27 cellular contexts compared by ENCODE assay signal in the genomic region with DNA sequence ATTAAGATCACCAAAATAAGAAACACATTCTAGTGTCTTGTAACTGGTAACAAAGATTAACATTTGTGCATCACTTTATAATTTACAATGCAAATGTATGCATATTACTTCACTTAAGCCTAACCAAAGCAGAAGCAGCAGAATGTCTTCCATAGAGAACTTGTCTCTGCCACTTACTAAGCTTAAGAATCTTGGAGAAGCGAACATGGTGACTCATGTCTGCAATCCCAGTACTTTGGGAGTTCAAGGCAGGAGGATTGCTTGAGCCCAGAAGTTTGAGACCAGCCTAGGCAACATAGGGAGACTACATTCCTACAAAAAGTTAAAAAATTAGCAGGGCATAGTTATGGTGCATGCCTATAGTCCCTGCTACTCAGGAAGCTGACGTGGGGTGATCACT. TPM values are rescaled to one million over a fixed set of nuclear protein-coding genes. Genes with fewer than 3 reads are reported as not detected.
A peak's percentile ranks its signal among the peaks of the same experiment; 100 is the strongest.
DNase-seq lines count a peak whose midpoint lies in the region; ATAC-seq and TF ChIP-seq lines count a peak whose summit lies in the region.
"Had no signal": no experiment of that assay in that cellular context is flagged by ENCODE, and none has a peak within 500 bp of the region (broad histone marks: within the 10 kb centered on the region; RNA-seq: fewer than 3 reads in every experiment).

No MANE protein-coding gene starts in this region.

- H3K4me1 ChIP-seq in esophagus muscularis mucosa (no peaks in the 10 kb centered on the region), body of pancreas (no peaks in the 10 kb centered on the region), PC-9 (replicated peaks; ENCODE audit: insufficient read depth) (no peaks in the 10 kb centered on the region)
- H3K4me1 ChIP-seq: A549, HAP-1, neural progenitor cell, pancreas, suprapubic skin had no signal

- H3K27ac ChIP-seq in esophagus muscularis mucosa (replicated peaks in 1 of 4) = no peak overlapping the region
- no peak overlapping the region for H3K27ac ChIP-seq in body of pancreas
- H3K27ac ChIP-seq in PC-9 = no peak overlapping the region
- H3K27ac ChIP-seq: A549, neural progenitor cell, pancreas, suprapubic skin had no signal

- no peak for ATAC-seq in body of pancreas
- ATAC-seq: A549; activated CD4-positive, alpha-beta T cell treated with anti-CD3 and anti-CD28 coated beads for 36 hours; activated CD8-positive, alpha-beta T cell treated with anti-CD3 and anti-CD28 coated beads for 36 hours; GM12878; pancreas had no signal

- no TSS peak for BruUV-seq in PC-9 (replicated peaks; lab: Mats Ljungman, UMichigan)

- WGBS in esophagus muscularis mucosa = 98% methylated on average over 2 of the region's 2 CpGs
- WGBS in body of pancreas, 2 donors = 94 to 97% methylated on average over 2 of the region's 2 CpGs

- no peaks in the 10 kb centered on the region for H3K9me2 ChIP-seq in PC-9 (ENCODE audit: insufficient read depth)

- no peaks in the 10 kb centered on the region for H3K9me3 ChIP-seq in esophagus muscularis mucosa
- H3K9me3 ChIP-seq in body of pancreas = no peaks in the 10 kb centered on the region
- no peaks in the 10 kb centered on the region for H3K9me3 ChIP-seq in PC-9 (ENCODE audit: insufficient read depth, low read depth)
- H3K9me3 ChIP-seq: A549, HAP-1, pancreas, suprapubic skin had no signal

- H3K4me2 ChIP-seq in PC-9 = no peak overlapping the region
- H3K4me2 ChIP-seq: A549, neural progenitor cell had no signal

- H3K79me2 ChIP-seq in PC-9 (ENCODE audit: low read depth) = no peaks in the 10 kb centered on the region

- CTCF ChIA-PET in PC-9 (lab: Charles Lee) = no interaction called here

- H3K27me3 ChIP-seq in esophagus muscularis mucosa = no peaks in the 10 kb centered on the region
- no peaks in the 10 kb centered on the region for H3K27me3 ChIP-seq in body of pancreas
- no peaks in the 10 kb centered on the region for H3K27me3 ChIP-seq in PC-9 (ENCODE audit: insufficient read depth, low read depth)
- H3K27me3 ChIP-seq: neural progenitor cell, pancreas, suprapubic skin had no signal

- TF ChIP-seq POLR2A in esophagus muscularis mucosa (IDR thresholded peaks at IDR 0.05; ENCODE audit: low read depth) (no peak), body of pancreas (IDR thresholded peaks at IDR 0.05) (no peak)

- peaks cover 0 to 17% (median 0%) of the 10 kb centered on the region in 4 donors for H3K36me3 ChIP-seq in esophagus muscularis mucosa
- H3K36me3 ChIP-seq in body of pancreas (replicated peaks in 1 of 2; ENCODE audit: insufficient read depth in 1 of 2, low read depth in 2 of 2) = no peaks in the 10 kb centered on the region
- H3K36me3 ChIP-seq in PC-9 (ENCODE audit: low read depth) = no peaks in the 10 kb centered on the region
- H3K36me3 ChIP-seq: HAP-1, neural progenitor cell, pancreas, suprapubic skin had no signal

- DNase-seq in EL = peak; percentile 60
- peak; percentile 63 for DNase-seq in NCI-H226
- peak; percentile 22 for DNase-seq in dermis blood vessel endothelial cell
- peak; percentile 59 for DNase-seq in iris pigment epithelial cell (ENCODE audit: low read depth)
- DNase-seq in esophagus muscularis mucosa (ENCODE audit: extremely low spot score) = no peak
- DNase-seq in body of pancreas = no peak
- DNase-seq in PC-9 = no peak
- DNase-seq in H4 (ENCODE audit: low spot score) = no peak
- DNase-seq: activated CD4-positive, alpha-beta T cell treated with anti-CD3 and anti-CD28 coated beads for 36 hours; activated CD8-positive, alpha-beta T cell treated with anti-CD3 and anti-CD28 coated beads for 36 hours; AML-193; CD4-positive, CD25-positive, alpha-beta regulatory T cell; central memory CD4-positive, alpha-beta T cell; NCI-H1694; NCI-H446 treated with DMSO at 0.1 percent for 48 hours; NCI-H774; pancreas; retina; SHP77 treated with DMSO at 0.1 percent for 48 hours; small intestine; stimulated activated naive CD4-positive, alpha-beta T cell; SW 1271 had no signal

- H3K4me3 ChIP-seq in esophagus muscularis mucosa = no peak overlapping the region
- H3K4me3 ChIP-seq in body of pancreas = no peak overlapping the region
- H3K4me3 ChIP-seq in PC-9 = no peak overlapping the region
- H3K4me3 ChIP-seq: A549, GM12878, HAP-1, neural progenitor cell, pancreas, suprapubic skin had no signal

- intact Hi-C loops in esophagus muscularis mucosa (cut with DNase I) = no loop called here
- intact Hi-C loops in body of pancreas (cut with DNase I) = no loop called here
- intact Hi-C loops in PC-9 (cut with micrococcal nuclease; ENCODE audit: unreplicated experiment) = no loop called here

- TF ChIP-seq EP300 in esophagus muscularis mucosa (IDR thresholded peaks at IDR 0.05) = no peak

- H3F3A ChIP-seq in PC-9 (ENCODE audit: insufficient read depth, low read depth) = no peaks in the 10 kb centered on the region

- no peaks in the 10 kb centered on the region for H4K20me1 ChIP-seq in PC-9 (ENCODE audit: insufficient read depth)

- POLR2A ChIA-PET in PC-9 (lab: Charles Lee; ENCODE audit: unreplicated experiment) = no interaction called here

- no peak overlapping the region for H2AFZ ChIP-seq in PC-9
- H2AFZ ChIP-seq: neural progenitor cell had no signal

- no peak for TF ChIP-seq CTCF in esophagus muscularis mucosa (IDR thresholded peaks at IDR 0.05)
- TF ChIP-seq CTCF in body of pancreas (IDR thresholded peaks at IDR 0.05) = no peak
- no peak for TF ChIP-seq CTCF in PC-9 (conservative IDR thresholded peaks at IDR 0.05)

RNA-seq across cellular contexts. Expression of a gene that starts 18.8 kb away (rescaled TPM):
- total RNA-seq in dermis blood vessel endothelial cell = 2.9 and 13.1 TPM in 2 replicates
- total RNA-seq in esophagus muscularis mucosa = 10 to 100 TPM in 3 of 4 donors, 1 to 10 TPM in 1; 8.4 to 15.0 (median 10.6) TPM
- 10 to 100 TPM in 1 of 2 donors, 1 to 10 TPM in 1; 9.6 to 20.1 TPM for total RNA-seq in body of pancreas
- 6.4 and 7.4 TPM in 2 replicates for total RNA-seq in PC-9 (2021)
- total RNA-seq in H4 (2014; rRNA removed; shearing (Covaris generic)) = 0.41 and 1.3 TPM in 2 replicates

RNA-seq across cellular contexts. Expression of a gene that starts 18.9 kb away (rescaled TPM):
- total RNA-seq in dermis blood vessel endothelial cell (11.6 and 13.6 TPM in 2 replicates), esophagus muscularis mucosa (10 to 100 TPM; 12.3 to 19.9 (median 17.1) TPM), body of pancreas (10 to 100 TPM in 1 of 2 donors, 1 to 10 TPM in 1; 9.3 to 24.7 TPM), PC-9 (2021) (15.4 and 16.5 TPM in 2 replicates)
- total RNA-seq in H4 (2014; rRNA removed; shearing (Covaris generic)) = 7.8 and 9.7 TPM in 2 replicates

Comparison
In these comparisons a context has a peak if more than half of its experiments do, and no peak if none do; other contexts are left out.
1. DNase-seq: peak in EL (single experiment), NCI-H226 (single experiment), dermis blood vessel endothelial cell (single experiment) and iris pigment epithelial cell (single experiment); none in esophagus muscularis mucosa (single experiment), body of pancreas (0 of 4), PC-9 (0 of 2) and H4 (single experiment).